In genomic region chr1:56515898-56516538, GRCh38 we compare ENCODE assay signal across 12 cellular contexts.
DNase-seq lines count a peak whose midpoint lies in the region; ATAC-seq and TF ChIP-seq lines count a peak whose summit lies in the region.
"Had no signal": no experiment of that assay in that cellular context is flagged by ENCODE, and none has a peak within 500 bp of the region (broad histone marks: within the 10 kb centered on the region; RNA-seq: fewer than 3 reads in every experiment).

No MANE protein-coding gene starts in this region.

- 89 to 93% methylated on average over 4 of the region's 4 CpGs for WGBS in heart right ventricle, 2 donors
- 94% methylated on average over 4 of the region's 4 CpGs for WGBS in urinary bladder

- H3K36me3 ChIP-seq in heart right ventricle (peaks cover 0 to 85% (median 33%) of the 10 kb centered on the region in 9 donors), mucosa of stomach (ENCODE audit: control insufficient read depth, insufficient read depth, low read length) (no peaks in the 10 kb centered on the region), urinary bladder (ENCODE audit: insufficient read depth) (peaks cover 2% of the 10 kb centered on the region)

- H3K27ac ChIP-seq in heart right ventricle (peak overlapping the region in 9 of 10 donors; percentile 24 to 87 (median 53)), dorsolateral prefrontal cortex (peak overlapping the region in 40 of 59 donors; percentile 1 to 76 (median 41)), urinary bladder (ENCODE audit: low read depth) (peak overlapping the region; percentile 64)
- H3K27ac ChIP-seq: A549, thoracic aorta had no signal

- intact Hi-C loops in heart right ventricle (cut with DNase I) (loop anchor here in 2 of 10 donors (10.0 kb wide), 1 partner anchor 59 kb away; the partner anchor contains the start of gene PLPP3 (in 2 of the 2)), Right ventricle myocardium superior (cut with DNase I) (no loop called here), dorsolateral prefrontal cortex (cut with DNase I) (no loop called here)

- H3K4me3 ChIP-seq in heart right ventricle, result no peak overlapping the region
- H3K4me3 ChIP-seq in dorsolateral prefrontal cortex, result no peak overlapping the region
- H3K4me3 ChIP-seq in mucosa of stomach (ENCODE audit: low read length), result no peak overlapping the region
- no peak overlapping the region for H3K4me3 ChIP-seq in urinary bladder (ENCODE audit: low read depth, low read length)
- H3K4me3 ChIP-seq: A549, ascending aorta, thoracic aorta had no signal

- H3K4me1 ChIP-seq in heart right ventricle, result peaks cover 11 to 92% (median 78%) of the 10 kb centered on the region in 9 donors
- peaks cover 31% of the 10 kb centered on the region for H3K4me1 ChIP-seq in mucosa of stomach (ENCODE audit: control insufficient read depth, insufficient read depth, low read length)
- no peaks in the 10 kb centered on the region for H3K4me1 ChIP-seq in urinary bladder (ENCODE audit: insufficient read depth)
- H3K4me1 ChIP-seq: A549, ascending aorta had no signal

- H3K9ac ChIP-seq in mucosa of stomach (ENCODE audit: low read length), result peak overlapping the region; percentile 32

- H3K27me3 ChIP-seq in heart right ventricle, result no peaks in the 10 kb centered on the region
- H3K27me3 ChIP-seq in dorsolateral prefrontal cortex, result no peaks in the 10 kb centered on the region
- no peaks in the 10 kb centered on the region for H3K27me3 ChIP-seq in mucosa of stomach (ENCODE audit: control insufficient read depth, insufficient read depth, low read length)
- H3K27me3 ChIP-seq: ascending aorta had no signal

- TF ChIP-seq CTCF in heart right ventricle (IDR thresholded peaks at IDR 0.05) (no peak), dorsolateral prefrontal cortex (IDR thresholded peaks at IDR 0.05 in 54 of 56, conservative IDR thresholded peaks at IDR 0.05 in 2 of 56; ENCODE audit: low read depth in 1 of 56, partially characterized antibody in 56 of 56) (no peak)

- no peak for DNase-seq in heart right ventricle
- no peak for DNase-seq in Right ventricle myocardium superior
- no peak for DNase-seq in dorsolateral prefrontal cortex
- no peak for DNase-seq in activated T-cell treated with anti-CD3 and anti-CD28 coated beads, Interleukin-2, amount 50 U/mL, for 1 hour
- no peak for DNase-seq in SKM-1 (lab: John Stamatoyannopoulos, UW; ENCODE audit: unreplicated experiment)
- DNase-seq: activated CD4-positive, alpha-beta T cell treated with anti-CD3 and anti-CD28 coated beads, Interleukin-2, amount 50 U/mL, for 1 hour had no signal

- H3K9me3 ChIP-seq in heart right ventricle (no peaks in the 10 kb centered on the region), mucosa of stomach (ENCODE audit: control insufficient read depth, low read length) (no peaks in the 10 kb centered on the region)
- H3K9me3 ChIP-seq: A549, ascending aorta, thoracic aorta had no signal

- ATAC-seq in heart right ventricle, result no peak
- no peak for ATAC-seq in Right ventricle myocardium superior (ENCODE audit: poor library complexity)
- ATAC-seq in HG03342 (IDR thresholded peaks at IDR 0.05; ENCODE audit: unreplicated experiment), result no peak
- ATAC-seq: A549 had no signal
